Comparison of ENCODE assay signal across 9 cellular contexts in genomic region chr15:90685688-90686434, GRCh38. TPM values are rescaled to one million over a fixed set of nuclear protein-coding genes. Genes with fewer than 3 reads are reported as not detected.
A peak's percentile ranks its signal among the peaks of the same experiment; 100 is the strongest.
DNase-seq lines count a peak whose midpoint lies in the region; ATAC-seq and FAIRE-seq lines count a peak whose summit lies in the region.
"Had no signal": no experiment of that assay in that cellular context is flagged by ENCODE, and none has a peak within 500 bp of the region (broad histone marks: within the 10 kb centered on the region; RNA-seq: fewer than 3 reads in every experiment).

No MANE protein-coding gene starts in this region.

- peaks cover 30 to 39% (median 32%) of the 10 kb centered on the region in 3 donors for H3K4me1 Mint-ChIP-seq in T-cell

- H3K27ac Mint-ChIP-seq in T-cell, result peak overlapping the region; percentile 71 to 73

- intact Hi-C loops in posterior vena cava (cut with DNase I), result loop anchor here in 1 of 2 donors (5.0 kb wide), 1 partner anchor 39 kb away; no protein-coding TSS in a partner anchor

- POLR2A ChIA-PET in T-cell (lab: Charles Lee), result no interaction called here

- DNase-seq in CD1c-positive myeloid dendritic cell (ENCODE audit: extremely low spot score) (peak; percentile 68), T-cell (no peak), HPDE6-E6E7 (ENCODE audit: extremely low spot score) (no peak), posterior vena cava (ENCODE audit: low spot score) (no peak), HTR-8/SVneo (ENCODE audit: insufficient read length, low spot score) (no peak)
- DNase-seq in stimulated activated CD4-positive, alpha-beta T cell treated with anti-CD3 and anti-CD28 coated beads, Interleukin-15, amount 100 ng/mL, for 24 hours, result no peak
- DNase-seq: foreskin melanocyte had no signal

- no peaks in the 10 kb centered on the region for H3K27me3 Mint-ChIP-seq in T-cell

- peak; percentile 40 for ATAC-seq in GM19395 (IDR thresholded peaks at IDR 0.05; ENCODE audit: unreplicated experiment)
- ATAC-seq in HG03135 (IDR thresholded peaks at IDR 0.05; ENCODE audit: unreplicated experiment), result peak; percentile 25
- ATAC-seq in T-cell (replicated peaks in 1 of 4), result no peak

- peak overlapping the region in 1 of 3 donors; percentile 54 for H3K4me3 Mint-ChIP-seq in T-cell

- no peak for FAIRE-seq in HTR-8/SVneo (lab: Jason Lieb, UNC)

- H3K9me3 Mint-ChIP-seq in T-cell, result no peaks in the 10 kb centered on the region

- CTCF ChIA-PET in T-cell (lab: Charles Lee), result interaction anchor here in 1 of 2 donors (1.0 to 1.6 kb wide), 3 partner anchors 23 to 38 kb away, joined by 3 to 5 read pairs (median 4); partner anchors contain the start of gene BLM

- H3K36me3 Mint-ChIP-seq in T-cell, result no peaks in the 10 kb centered on the region

RNA-seq across cellular contexts. Expression of gene BLM, which starts 31.3 kb away (rescaled TPM):
- total RNA-seq in T-cell (1 to 10 TPM; 4.9 to 9.4 (median 6.2) TPM), posterior vena cava (1 to 10 TPM in 1 of 2 donors, under 1 TPM in 1; 1.00 to 3.1 TPM)

Comparison
In these comparisons a context has a peak if more than half of its experiments do, and no peak if none do; other contexts are left out.
1. ATAC-seq: peak in GM19395 (single experiment) and HG03135 (single experiment); none in T-cell (0 of 4).